13 cellular contexts compared by ENCODE assay signal in the genomic region with DNA sequence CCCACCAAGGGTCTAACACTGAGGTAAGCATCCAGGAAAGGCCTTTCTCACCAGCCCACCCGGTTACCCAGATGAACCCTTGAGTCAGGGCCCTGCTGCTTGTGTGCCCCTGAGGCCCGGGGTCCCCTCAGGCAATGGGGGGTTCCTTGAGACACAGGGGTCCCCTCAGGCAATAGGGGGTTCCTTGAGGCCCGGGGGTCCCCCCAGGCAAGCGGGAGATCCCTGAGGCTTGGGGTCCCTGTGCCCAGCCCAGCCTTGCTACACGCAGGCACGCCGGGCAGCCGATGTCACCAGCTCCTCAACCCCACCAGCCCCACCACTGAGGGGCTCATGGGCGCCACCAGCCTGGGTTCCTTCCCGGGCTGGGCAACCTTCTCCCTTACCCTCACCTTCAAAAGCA.
"Had no signal": no experiment of that assay in that cellular context is flagged by ENCODE, and none has a peak within 500 bp of the region (broad histone marks: within the 10 kb centered on the region; RNA-seq: fewer than 3 reads in every experiment).

No MANE protein-coding gene starts in this region.

- DNase-seq: activated B cell treated with CpG ODN at 0.5 μM for 24 hours; activated CD4-positive, alpha-beta T cell treated with anti-CD3 and anti-CD28 coated beads for 48 hours; activated CD8-positive, alpha-beta memory T cell treated with anti-CD3 and anti-CD28 coated beads, Interleukin-2, amount 50 U/mL, for 48 hours; activated naive CD8-positive, alpha-beta T cell treated with anti-CD3 and anti-CD28 coated beads, Interleukin-2, amount 10 ng/mL, durations not matched to agents 7 days and 5 days; dermis blood vessel endothelial cell; immature natural killer cell; lower lobe of right lung; stimulated activated CD4-positive, alpha-beta T cell treated with anti-CD3 and anti-CD28 coated beads, Interleukin-4, amount 100 ng/mL, for 1 hour; stimulated activated naive B cell treated with anti-CD40 and anti-IgM and Interleukin-4, amounts not matched to agents 10 μg/mL and 1 μg/mL and 100 μg/mL, for 72 hours; substantia nigra; SW 1271 had no signal

- H3K9me3 ChIP-seq: lower lobe of right lung had no signal

- H3K27ac ChIP-seq: epithelial cell of prostate, lower lobe of right lung, parathyroid adenoma had no signal

- ATAC-seq: stimulated activated naive B cell treated with anti-CD40 and anti-IgM and Interleukin-4, amounts not matched to agents 10 μg/mL and 1 μg/mL and 100 μg/mL, for 72 hours had no signal

- H3K4me3 ChIP-seq: lower lobe of right lung had no signal

- H3K4me1 ChIP-seq: parathyroid adenoma had no signal

- H3K36me3 ChIP-seq: lower lobe of right lung had no signal
